In the genomic region with DNA sequence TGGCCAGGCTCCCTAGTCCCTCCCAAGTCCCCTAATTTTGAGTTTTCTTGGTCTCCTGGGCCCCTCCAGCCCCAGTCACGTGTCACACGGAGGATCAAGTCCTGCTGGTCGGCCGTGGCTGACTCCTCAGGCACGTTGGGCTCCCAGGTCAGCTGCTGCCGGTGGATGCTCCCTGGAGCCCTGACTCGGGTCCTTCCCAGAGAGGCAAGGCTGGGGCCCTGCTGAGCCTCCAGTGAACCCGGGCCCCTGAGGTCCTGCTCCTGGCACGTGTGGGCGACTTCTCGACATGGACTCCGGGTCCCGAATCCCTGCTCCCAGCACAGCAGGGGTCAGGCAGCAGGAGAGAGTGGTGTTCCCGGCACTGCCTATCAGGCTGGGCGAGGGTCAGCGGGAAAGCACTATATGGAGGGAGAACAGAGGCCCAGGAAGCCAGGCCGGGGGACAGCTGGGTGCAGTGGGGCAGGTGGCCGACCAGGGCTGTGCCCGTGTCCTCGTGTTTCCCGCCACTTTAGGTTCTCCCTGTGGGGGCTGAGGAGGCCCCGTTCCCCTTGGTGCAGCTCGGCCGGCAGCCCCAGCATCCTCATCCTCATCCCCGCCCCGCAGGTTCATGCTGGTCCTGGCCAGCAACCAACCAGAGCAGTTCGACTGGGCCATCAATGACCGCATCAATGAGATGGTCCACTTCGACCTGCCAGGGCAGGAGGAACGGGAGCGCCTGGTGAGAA, we compare ENCODE assay signal across 23 cellular contexts. TPM values are rescaled to one million over a fixed set of nuclear protein-coding genes. Genes with fewer than 3 reads are reported as not detected.
"Had no signal": no experiment of that assay in that cellular context is flagged by ENCODE, and none has a peak within 500 bp of the region (broad histone marks: within the 10 kb centered on the region; RNA-seq: fewer than 3 reads in every experiment).

No MANE protein-coding gene starts in this region.

- H3K4me3 ChIP-seq: colonic mucosa, esophagus squamous epithelium, lung, right atrium auricular region, sigmoid colon, skin epidermis, tibial artery, upper lobe of right lung, vagina had no signal

- H3K4me1 ChIP-seq: colonic mucosa, esophagus squamous epithelium, right atrium auricular region, sigmoid colon, tibial artery, upper lobe of right lung, vagina had no signal

- H3K36me3 ChIP-seq: colonic mucosa had no signal

- H3K9me3 ChIP-seq: colonic mucosa, neutrophil, upper lobe of right lung, vagina had no signal

- FAIRE-seq: kidney had no signal

- H3K27ac ChIP-seq: colonic mucosa, esophagus squamous epithelium, neutrophil, right atrium auricular region, sigmoid colon, skin epidermis, tibial artery, upper lobe of right lung, vagina had no signal

- H3K27me3 ChIP-seq: colonic mucosa, esophagus squamous epithelium, neutrophil, right atrium auricular region, sigmoid colon, tibial artery, upper lobe of right lung, vagina had no signal

- DNase-seq: colonic mucosa; dermis blood vessel endothelial cell; esophagus squamous epithelium; foreskin fibroblast; kidney; left cardiac atrium; left ventricle myocardium superior; mesendoderm; naive thymus-derived CD4-positive, alpha-beta T cell; nephron progenitor cell; posterior cingulate gyrus; sigmoid colon; stimulated activated CD4-positive, alpha-beta T cell treated with anti-CD3 and anti-CD28 coated beads, Interleukin-2, amount 100 ng/mL, for 24 hours; stimulated activated CD4-positive, alpha-beta T cell treated with anti-CD3 and anti-CD28 coated beads, Interleukin-4, amount 100 ng/mL, for 4 hours; stimulated activated naive CD4-positive, alpha-beta T cell; tibial artery; upper lobe of right lung had no signal

RNA-seq across cellular contexts. Expression of a gene that starts 13.2 kb away (rescaled TPM):
- total RNA-seq: mononuclear cell had no signal
